Comparison of ENCODE assay signal across 1 cellular context in genomic region chr14:65297744-65298143, GRCh38.
TF ChIP-seq lines count a peak whose summit lies in the region.

No MANE protein-coding gene starts in this region.

TF ChIP-seq in GM12878, 131 proteins besides CTCF, POLR2A, EP300 and RAD21 (continued from another document):
- no peak for TF ChIP-seq ZBTB4 (CRISPR knock-in tag; IDR thresholded peaks at IDR 0.05)
